21 cellular contexts compared by ENCODE assay signal in genomic region chr1:71916894-71917293, GRCh38.
"Had no signal": no experiment of that assay in that cellular context is flagged by ENCODE, and none has a peak within 500 bp of the region (broad histone marks: within the 10 kb centered on the region; RNA-seq: fewer than 3 reads in every experiment).

No MANE protein-coding gene starts in this region.

- H3K36me3 ChIP-seq: esophagus squamous epithelium, heart right ventricle, transverse colon had no signal

- H3K9me3 ChIP-seq: esophagus squamous epithelium, testis, transverse colon had no signal

- H3K27me3 ChIP-seq: esophagus squamous epithelium, heart right ventricle, testis, transverse colon had no signal

- FAIRE-seq: colon, islet of Langerhans had no signal

- ATAC-seq: effector memory CD8-positive, alpha-beta T cell; heart right ventricle; left lobe of liver; naive thymus-derived CD4-positive, alpha-beta T cell; sciatic nerve; stimulated activated naive B cell treated with anti-CD40 and anti-IgM and Interleukin-4, amounts not matched to agents 10 μg/mL and 1 μg/mL and 100 μg/mL, for 72 hours; stimulated activated naive CD8-positive, alpha-beta T cell treated with anti-CD3 and anti-CD28 coated beads, Interleukin-15, amount 100 ng/mL, for 72 hours had no signal

- H3K4me1 ChIP-seq: esophagus squamous epithelium, heart right ventricle, testis, transverse colon had no signal

- H3K4me3 ChIP-seq: esophagus squamous epithelium, heart right ventricle, skin epidermis, testis, transverse colon had no signal

- H3K27ac ChIP-seq: epithelial cell of prostate, esophagus squamous epithelium, heart right ventricle, skin epidermis, testis, transverse colon had no signal

- DNase-seq: effector memory CD8-positive, alpha-beta T cell; esophagus squamous epithelium; foreskin melanocyte; heart right ventricle; hypothalamus; kidney glomerular epithelial cell; mammary epithelial cell; naive thymus-derived CD4-positive, alpha-beta T cell; nephron progenitor cell; stimulated activated CD4-positive, alpha-beta T cell treated with anti-CD3 and anti-CD28 coated beads, Interleukin-2, amount 100 ng/mL, for 24 hours; stimulated activated CD4-positive, alpha-beta T cell treated with anti-CD3 and anti-CD28 coated beads, Interleukin-4, amount 100 ng/mL, for 4 hours; stimulated activated naive B cell treated with anti-CD40 and anti-IgM and Interleukin-4, amounts not matched to agents 10 μg/mL and 1 μg/mL and 100 μg/mL, for 72 hours; stimulated activated naive CD8-positive, alpha-beta T cell treated with anti-CD3 and anti-CD28 coated beads, Interleukin-15, amount 100 ng/mL, for 72 hours; testis; transverse colon had no signal
